Comparison of ENCODE assay signal across 21 cellular contexts in the genomic region with DNA sequence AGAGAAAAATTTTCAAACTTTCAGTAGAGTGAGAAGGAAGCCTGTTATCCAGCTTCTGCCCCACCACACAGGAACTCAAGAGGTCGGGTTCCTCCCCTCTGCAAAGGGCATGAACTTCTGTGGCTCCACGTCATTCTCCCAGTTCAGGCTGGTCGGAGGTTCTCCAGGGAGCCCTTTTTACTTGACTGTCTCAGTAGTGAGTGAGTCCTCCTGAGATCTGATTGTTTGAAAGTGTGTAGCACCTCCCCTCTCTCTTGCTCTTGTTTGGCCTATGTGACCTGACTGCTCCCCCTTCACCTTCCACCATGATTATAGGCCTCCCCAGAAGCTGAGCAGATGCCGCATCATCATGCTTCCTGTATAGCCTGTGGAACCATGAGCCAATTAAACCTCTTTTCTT. TPM values are rescaled to one million over a fixed set of nuclear protein-coding genes. Genes with fewer than 3 reads are reported as not detected.
DNase-seq lines count a peak whose midpoint lies in the region; ATAC-seq and TF ChIP-seq lines count a peak whose summit lies in the region.
"Had no signal": no experiment of that assay in that cellular context is flagged by ENCODE, and none has a peak within 500 bp of the region (broad histone marks: within the 10 kb centered on the region; RNA-seq: fewer than 3 reads in every experiment).

No MANE protein-coding gene starts in this region.

- H3K36me3 Mint-ChIP-seq in GM23338 (ENCODE audit: low read depth), result no peaks in the 10 kb centered on the region
- H3K36me3 Mint-ChIP-seq in nephron progenitor cell (ENCODE audit: low read depth), result no peaks in the 10 kb centered on the region
- H3K36me3 Mint-ChIP-seq: CD8-positive, alpha-beta memory T cell; T-cell had no signal

- H3K36me3 ChIP-seq in GM23338 (ENCODE audit: insufficient read depth), result no peaks in the 10 kb centered on the region

- H3K4me3 ChIP-seq in GM23338, result no peak overlapping the region
- H3K4me3 ChIP-seq: GM23248 had no signal

- ATAC-seq in GM23338 (no peak), HG02759 (IDR thresholded peaks at IDR 0.05; ENCODE audit: unreplicated experiment) (no peak), GM21723 (IDR thresholded peaks at IDR 0.05; ENCODE audit: unreplicated experiment) (no peak), HG02678 (IDR thresholded peaks at IDR 0.05; ENCODE audit: unreplicated experiment) (no peak)
- ATAC-seq: T-cell had no signal

- DNase-seq in GM23338 (ENCODE audit: low spot score) (no peak), UCSD-AML1 (lab: John Stamatoyannopoulos, UW; ENCODE audit: unreplicated experiment) (peak; percentile 11), nephron progenitor cell (no peak), COR-L47 (lab: John Stamatoyannopoulos, UW) (no peak)
- DNase-seq: CD8-positive, alpha-beta memory T cell; DND-41; GM23248; KBM-7; NCI-H1417 treated with DMSO at 0.1 percent for 48 hours; NCI-H187 treated with DMSO at 0.1 percent for 48 hours; NCI-H526; SHP77; SK-N-SH; T-cell had no signal

- no peaks in the 10 kb centered on the region for H3K27me3 ChIP-seq in GM23338 (ENCODE audit: insufficient read depth)

- peak overlapping the region; percentile 99 for H3K27ac ChIP-seq in 22Rv1
- H3K27ac ChIP-seq in GM23338 (ENCODE audit: low read depth), result no peak overlapping the region
- H3K27ac ChIP-seq: GM23248 had no signal

- H3K27me3 Mint-ChIP-seq in GM23338 (ENCODE audit: insufficient read depth, low read depth, poor library complexity) (no peaks in the 10 kb centered on the region), nephron progenitor cell (ENCODE audit: low read depth, poor library complexity) (peaks cover 4% of the 10 kb centered on the region)
- H3K27me3 Mint-ChIP-seq: CD8-positive, alpha-beta memory T cell had no signal

- no peaks in the 10 kb centered on the region for H3F3A ChIP-seq in GM23338 (replicated peaks; ENCODE audit: low read depth)

- H3K4me2 ChIP-seq in GM23338, result no peak overlapping the region
- H3K4me2 ChIP-seq: SK-N-SH had no signal

- H2AFZ ChIP-seq in GM23338, result no peak overlapping the region
- H2AFZ ChIP-seq: GM23248 had no signal

- no peaks in the 10 kb centered on the region for H4K20me1 ChIP-seq in GM23338 (replicated peaks; ENCODE audit: insufficient read depth)

- H3K79me2 ChIP-seq in GM23338 (replicated peaks; ENCODE audit: insufficient read depth), result no peaks in the 10 kb centered on the region

- H3K4me1 Mint-ChIP-seq in GM23338 (peaks cover 18% of the 10 kb centered on the region), nephron progenitor cell (peaks cover 16% of the 10 kb centered on the region)
- H3K4me1 Mint-ChIP-seq: CD8-positive, alpha-beta memory T cell; T-cell had no signal

- no peaks in the 10 kb centered on the region for H3K9me2 ChIP-seq in GM23338 (ENCODE audit: insufficient read depth)
- H3K9me2 ChIP-seq: SK-N-SH had no signal

- 0 out of 2 replicates have a peak overlapping the region, but pooled peaks have one; percentile 17 for H3K27ac Mint-ChIP-seq in GM23338
- H3K27ac Mint-ChIP-seq in nephron progenitor cell, result peak overlapping the region; percentile 50
- H3K27ac Mint-ChIP-seq: T-cell had no signal

- H3K9me3 Mint-ChIP-seq in GM23338 (no peaks in the 10 kb centered on the region), nephron progenitor cell (no peaks in the 10 kb centered on the region)
- H3K9me3 Mint-ChIP-seq: CD8-positive, alpha-beta memory T cell; T-cell had no signal

- H3K4me3 Mint-ChIP-seq in GM23338 (no peak overlapping the region), nephron progenitor cell (no peak overlapping the region)
- H3K4me3 Mint-ChIP-seq: CD8-positive, alpha-beta memory T cell; T-cell had no signal

- TF ChIP-seq CTCF in 22Rv1 (IDR thresholded peaks at IDR 0.05) (no peak), GM23338 (conservative IDR thresholded peaks at IDR 0.05; ENCODE audit: low read depth in 2 of 2) (no peak), nephron progenitor cell (IDR thresholded peaks at IDR 0.05) (no peak)

- no peaks in the 10 kb centered on the region for H3K4me1 ChIP-seq in GM23338 (ENCODE audit: insufficient read depth)

TF ChIP-seq in GM23338, 12 proteins besides CTCF, POLR2A, EP300 and RAD21 (continues in another document):
- TF ChIP-seq CREB1 (CRISPR knock-in tag; IDR thresholded peaks at IDR 0.05; ENCODE audit: low read depth) (no peak), EZH2 (IDR thresholded peaks at IDR 0.05; ENCODE audit: low read depth, unreplicated experiment) (no peak), ZNF114 (CRISPR knock-in tag; IDR thresholded peaks at IDR 0.05) (no peak), EZH2phosphoT487 (IDR thresholded peaks at IDR 0.05; ENCODE audit: unreplicated experiment) (no peak)
- TF ChIP-seq, protein P1, sequence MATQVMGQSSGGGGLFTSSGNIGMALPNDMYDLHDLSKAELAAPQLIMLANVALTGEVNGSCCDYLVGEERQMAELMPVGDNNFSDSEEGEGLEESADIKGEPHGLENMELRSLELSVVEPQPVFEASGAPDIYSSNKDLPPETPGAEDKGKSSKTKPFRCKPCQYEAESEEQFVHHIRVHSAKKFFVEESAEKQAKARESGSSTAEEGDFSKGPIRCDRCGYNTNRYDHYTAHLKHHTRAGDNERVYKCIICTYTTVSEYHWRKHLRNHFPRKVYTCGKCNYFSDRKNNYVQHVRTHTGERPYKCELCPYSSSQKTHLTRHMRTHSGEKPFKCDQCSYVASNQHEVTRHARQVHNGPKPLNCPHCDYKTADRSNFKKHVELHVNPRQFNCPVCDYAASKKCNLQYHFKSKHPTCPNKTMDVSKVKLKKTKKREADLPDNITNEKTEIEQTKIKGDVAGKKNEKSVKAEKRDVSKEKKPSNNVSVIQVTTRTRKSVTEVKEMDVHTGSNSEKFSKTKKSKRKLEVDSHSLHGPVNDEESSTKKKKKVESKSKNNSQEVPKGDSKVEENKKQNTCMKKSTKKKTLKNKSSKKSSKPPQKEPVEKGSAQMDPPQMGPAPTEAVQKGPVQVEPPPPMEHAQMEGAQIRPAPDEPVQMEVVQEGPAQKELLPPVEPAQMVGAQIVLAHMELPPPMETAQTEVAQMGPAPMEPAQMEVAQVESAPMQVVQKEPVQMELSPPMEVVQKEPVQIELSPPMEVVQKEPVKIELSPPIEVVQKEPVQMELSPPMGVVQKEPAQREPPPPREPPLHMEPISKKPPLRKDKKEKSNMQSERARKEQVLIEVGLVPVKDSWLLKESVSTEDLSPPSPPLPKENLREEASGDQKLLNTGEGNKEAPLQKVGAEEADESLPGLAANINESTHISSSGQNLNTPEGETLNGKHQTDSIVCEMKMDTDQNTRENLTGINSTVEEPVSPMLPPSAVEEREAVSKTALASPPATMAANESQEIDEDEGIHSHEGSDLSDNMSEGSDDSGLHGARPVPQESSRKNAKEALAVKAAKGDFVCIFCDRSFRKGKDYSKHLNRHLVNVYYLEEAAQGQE (IDR thresholded peaks at IDR 0.05; ENCODE audit: unreplicated experiment), result no peak

RNA-seq across cellular contexts. Expression of a gene that starts 9.7 kb away (rescaled TPM):
- not detected in 2 replicates for total RNA-seq in GM23338 (2014; rRNA removed; shearing (Covaris generic))
- polyA plus RNA-seq in GM23338 (2016; fragmentation: Nextera tagmentation; extraction: Ambion mirVana), result 0.82 and 0.90 TPM in 2 replicates
- total RNA-seq: CD8-positive, alpha-beta memory T cell; G401; GM23248; M059J had no signal
- polyA plus RNA-seq: BJ; CD8-positive, alpha-beta memory T cell; GM23248; SK-N-SH had no signal

RNA-seq across cellular contexts. Expression of a gene that starts 39.3 kb away (rescaled TPM):
- total RNA-seq in GM23338 (2014; rRNA removed; shearing (Covaris generic)), result 16.9 and 27.2 TPM in 2 replicates
- 15.6 and 20.5 TPM in 2 replicates for polyA plus RNA-seq in GM23338 (2016; fragmentation: Nextera tagmentation; extraction: Ambion mirVana)
- total RNA-seq: G401, GM23248 had no signal
- polyA plus RNA-seq: BJ had no signal

RNA-seq across cellular contexts. Expression of a gene that starts 56.7 kb away (rescaled TPM):
- 27.0 and 36.1 TPM in 2 replicates for total RNA-seq in GM23338 (2014; rRNA removed; shearing (Covaris generic))
- polyA plus RNA-seq in GM23338 (2016; fragmentation: Nextera tagmentation; extraction: Ambion mirVana), result 251 and 256 TPM in 2 replicates
- total RNA-seq: CD8-positive, alpha-beta memory T cell; G401; GM23248; M059J had no signal
- polyA plus RNA-seq: BJ; CD8-positive, alpha-beta memory T cell; GM23248; SK-N-SH had no signal
